1 cellular context compared by ENCODE assay signal in genomic region chr20:44664127-44664526, GRCh38.
TF ChIP-seq lines count a peak whose summit lies in the region.

No MANE protein-coding gene starts in this region.

TF ChIP-seq in HepG2, 621 proteins besides CTCF, POLR2A, EP300 and RAD21:
- TF ChIP-seq MLX (CRISPR knock-in tag; IDR thresholded peaks at IDR 0.05) (no peak), SKIL (CRISPR knock-in tag; IDR thresholded peaks at IDR 0.05; ENCODE audit: borderline replicate concordance) (no peak), ZNF784 (CRISPR knock-in tag; IDR thresholded peaks at IDR 0.05; ENCODE audit: borderline replicate concordance) (no peak), SSRP1 (CRISPR knock-in tag; IDR thresholded peaks at IDR 0.05) (no peak), SAP130 (CRISPR knock-in tag; IDR thresholded peaks at IDR 0.05; ENCODE audit: low read depth) (no peak), ZC3H4 (CRISPR knock-in tag; IDR thresholded peaks at IDR 0.05; ENCODE audit: borderline replicate concordance) (no peak), ARID3A (IDR thresholded peaks at IDR 0.05; ENCODE audit: low read depth, low read length) (no peak), PRMT3 (CRISPR knock-in tag; IDR thresholded peaks at IDR 0.05; ENCODE audit: borderline replicate concordance, low read depth) (no peak), DDIT3 (CRISPR knock-in tag; IDR thresholded peaks at IDR 0.05) (no peak), ZNF251 (CRISPR knock-in tag; IDR thresholded peaks at IDR 0.05) (no peak), ZNF740 (CRISPR knock-in tag; IDR thresholded peaks at IDR 0.05) (no peak), KDM5A (IDR thresholded peaks at IDR 0.05; ENCODE audit: borderline replicate concordance, low read length) (no peak), ZNF713 (CRISPR knock-in tag; IDR thresholded peaks at IDR 0.05) (no peak), DR1 (CRISPR knock-in tag; IDR thresholded peaks at IDR 0.05) (no peak), ZNF296 (CRISPR knock-in tag; conservative IDR thresholded peaks at IDR 0.05) (no peak)
